ENCODE assay signal across 35 cellular contexts in genomic region chr7:78704504-78704903, GRCh38.
"Had no signal": no experiment of that assay in that cellular context is flagged by ENCODE, and none has a peak within 500 bp of the region (broad histone marks: within the 10 kb centered on the region; RNA-seq: fewer than 3 reads in every experiment).

No MANE protein-coding gene starts in this region.

- H3K36me3 ChIP-seq: MG63 had no signal

- H3K9me3 ChIP-seq: MG63 had no signal

- H3K27me3 ChIP-seq: MG63 had no signal

- H3K4me3 ChIP-seq: MG63 had no signal

- DNase-seq: Karpas-422, Kasumi-1, MG63, MM.1S, MV-4-11, NCI-H1048, NCI-H1092, NCI-H1092 treated with DMSO at 0.1 percent for 48 hours, NCI-H1105, NCI-H1105 treated with DMSO at 0.1 percent for 48 hours, NCI-H1417, NCI-H1417 treated with DMSO at 0.1 percent for 48 hours, NCI-H1436, NCI-H1436 treated with DMSO at 0.1 percent for 48 hours, NCI-H146, NCI-H1694, NCI-H1694 treated with DMSO at 0.1 percent for 48 hours, NCI-H187, NCI-H187 treated with DMSO at 0.1 percent for 48 hours, NCI-H1930, NCI-H2029, NCI-H2029 treated with DMSO at 0.1 percent for 48 hours, NCI-H2081, NCI-H2081 treated with DMSO at 0.1 percent for 48 hours, NCI-H2107, NCI-H2171, NCI-H2171 treated with DMSO at 0.1 percent for 48 hours, NCI-H2227 treated with DMSO at 0.1 percent for 48 hours, NCI-H226, NCI-H345, NCI-H446, NCI-H446 treated with DMSO at 0.1 percent for 48 hours, NCI-H510A, NCI-H510A treated with DMSO at 0.1 percent for 48 hours, NCI-H524 had no signal
